ENCODE assay signal across 8 cellular contexts in genomic region chr1:78333426-78334012, GRCh38.
DNase-seq lines count a peak whose midpoint lies in the region; ATAC-seq, FAIRE-seq and TF ChIP-seq lines count a peak whose summit lies in the region.

No MANE protein-coding gene starts in this region.

- intact Hi-C loops in MCF 10A (cut with micrococcal nuclease) = loop anchor here (5.0 kb wide), 1 partner anchor 274 kb away; no protein-coding TSS in a partner anchor

- POLR2A ChIA-PET in MCF 10A (lab: Yijun Ruan, JAX) = interaction anchor here (1.1 kb wide), 1 partner anchor 14 kb away, joined by 3 read pairs; no protein-coding TSS in a partner anchor

- TF ChIP-seq EP300 in Ishikawa (IDR thresholded peaks at IDR 0.05; ENCODE audit: borderline replicate concordance) = no peak

- peak; percentile 35; the same call in 1 of the 2 replicates for TF ChIP-seq RAD21 in Ishikawa (IDR thresholded peaks at IDR 0.05; ENCODE audit: low read depth)

- CTCF ChIA-PET in MCF 10A (lab: Yijun Ruan, JAX) = interaction anchor here (0.5 to 2.6 kb wide), 16 partner anchors 8 to 283 kb away, joined by 3 to 13 read pairs (median 4); no protein-coding TSS in a partner anchor

- no TSS peak for BruUV-seq in MCF 10A (replicated peaks; lab: Mats Ljungman, UMichigan)

- no peak overlapping the region for H3K27ac Mint-ChIP-seq in MCF 10A (ENCODE audit: low read depth, unreplicated experiment)
- H3K27ac Mint-ChIP-seq in activated T-cell treated with anti-CD3 and anti-CD28 coated beads, Interleukin-2, amount 50 U/mL, for 24 hours = no peak overlapping the region

- H3K27me3 Mint-ChIP-seq in MCF 10A (ENCODE audit: insufficient read depth, unreplicated experiment) = no peaks in the 10 kb centered on the region
- H3K27me3 Mint-ChIP-seq in activated T-cell treated with anti-CD3 and anti-CD28 coated beads, Interleukin-2, amount 50 U/mL, for 24 hours = peaks cover 13% of the 10 kb centered on the region

- DNase-seq in MCF 10A (ENCODE audit: unreplicated experiment) (peak; percentile 45), myocyte (ENCODE audit: low read depth) (peak; percentile 43), NCI-H2196 (lab: John Stamatoyannopoulos, UW; ENCODE audit: unreplicated experiment) (no peak), DMS79 treated with DMSO at 0.1 percent for 48 hours (lab: John Stamatoyannopoulos, UW) (no peak)
- no peak for DNase-seq in activated T-cell treated with anti-CD3 and anti-CD28 coated beads, Interleukin-2, amount 50 U/mL, for 24 hours

- no peaks in the 10 kb centered on the region for H3K4me1 Mint-ChIP-seq in MCF 10A (ENCODE audit: insufficient read depth, unreplicated experiment)
- no peaks in the 10 kb centered on the region for H3K4me1 Mint-ChIP-seq in activated T-cell treated with anti-CD3 and anti-CD28 coated beads, Interleukin-2, amount 50 U/mL, for 24 hours (ENCODE audit: low read depth)

- FAIRE-seq in G401.6 (lab: Jason Lieb, UNC) = peak; percentile 41

- peak; percentile 56 for TF ChIP-seq CTCF in MCF 10A (IDR thresholded peaks at IDR 0.05; ENCODE audit: unreplicated experiment)

- no peaks in the 10 kb centered on the region for H3K36me3 Mint-ChIP-seq in MCF 10A (ENCODE audit: insufficient read depth, unreplicated experiment)
- H3K36me3 Mint-ChIP-seq in activated T-cell treated with anti-CD3 and anti-CD28 coated beads, Interleukin-2, amount 50 U/mL, for 24 hours (ENCODE audit: low read depth) = no peaks in the 10 kb centered on the region

- peak; percentile 85 for ATAC-seq in GM21528 (IDR thresholded peaks at IDR 0.05; ENCODE audit: low FRiP score, unreplicated experiment)

- H3K9me3 Mint-ChIP-seq in MCF 10A (ENCODE audit: unreplicated experiment) = peaks cover 6% of the 10 kb centered on the region
- no peaks in the 10 kb centered on the region for H3K9me3 Mint-ChIP-seq in activated T-cell treated with anti-CD3 and anti-CD28 coated beads, Interleukin-2, amount 50 U/mL, for 24 hours

- no peak overlapping the region for H3K4me3 Mint-ChIP-seq in MCF 10A (ENCODE audit: unreplicated experiment)
- no peak overlapping the region for H3K4me3 Mint-ChIP-seq in activated T-cell treated with anti-CD3 and anti-CD28 coated beads, Interleukin-2, amount 50 U/mL, for 24 hours

TF ChIP-seq in Ishikawa, 13 proteins besides CTCF, POLR2A, EP300 and RAD21:
- TF ChIP-seq TEAD4 (IDR thresholded peaks at IDR 0.05) (no peak), CEBPB (IDR thresholded peaks at IDR 0.05) (0 out of 2 replicates have a peak, but pooled peaks have one; percentile 31)

Comparison
In these comparisons a context has a peak if more than half of its experiments do, and no peak if none do; other contexts are left out.
1. DNase-seq: peak in MCF 10A (single experiment) and myocyte (single experiment); none in NCI-H2196 (single experiment), activated T-cell treated with anti-CD3 and anti-CD28 coated beads, Interleukin-2, amount 50 U/mL, for 24 hours (single experiment) and DMS79 treated with DMSO at 0.1 percent for 48 hours (single experiment).